17 cellular contexts compared by ENCODE assay signal in genomic region chr17:29714146-29714545, GRCh38.
DNase-seq lines count a peak whose midpoint lies in the region; ATAC-seq and TF ChIP-seq lines count a peak whose summit lies in the region.
"Had no signal": no experiment of that assay in that cellular context is flagged by ENCODE, and none has a peak within 500 bp of the region (broad histone marks: within the 10 kb centered on the region; RNA-seq: fewer than 3 reads in every experiment).

No MANE protein-coding gene starts in this region.

- peak; percentile 51 for ATAC-seq in GM21447 (IDR thresholded peaks at IDR 0.05; ENCODE audit: unreplicated experiment)
- ATAC-seq: sciatic nerve had no signal

- TF ChIP-seq CTCF in GM12865 (IDR thresholded peaks at IDR 0.05; ENCODE audit: insufficient read depth, low read depth, low read length, missing control alignments) (no peak), progenitor cell of endocrine pancreas (IDR thresholded peaks at IDR 0.05; ENCODE audit: unreplicated experiment) (no peak)

- H3K4me1 Mint-ChIP-seq in activated T-helper 1 cell treated with anti-CD3 and anti-CD28 coated beads, Interleukin-12 subunit alpha, Interleukin-12 subunit beta, Interleukin-2, Interleukin-4 antibody, amounts not matched to agents 30 ng/mL and 10 ng/mL and 1 ng/mL, durations not matched to agents 14 hours and 24 hours and 36 hours (ENCODE audit: low read depth), result peaks cover 35% of the 10 kb centered on the region
- H3K4me1 Mint-ChIP-seq in progenitor cell of endocrine pancreas (ENCODE audit: low read depth), result peaks cover 4% of the 10 kb centered on the region

- no peaks in the 10 kb centered on the region for H3K9me3 Mint-ChIP-seq in activated T-helper 1 cell treated with anti-CD3 and anti-CD28 coated beads, Interleukin-12 subunit alpha, Interleukin-12 subunit beta, Interleukin-2, Interleukin-4 antibody, amounts not matched to agents 30 ng/mL and 10 ng/mL and 1 ng/mL, durations not matched to agents 14 hours and 24 hours and 36 hours
- H3K9me3 Mint-ChIP-seq in progenitor cell of endocrine pancreas (ENCODE audit: low read depth), result peaks cover 3% of the 10 kb centered on the region

- intact Hi-C loops in activated T-helper 1 cell treated with anti-CD3 and anti-CD28 coated beads, Interleukin-12 subunit alpha, Interleukin-12 subunit beta, Interleukin-2, Interleukin-4 antibody, amounts not matched to agents 30 ng/mL and 10 ng/mL and 1 ng/mL, durations not matched to agents 14 hours and 24 hours and 36 hours (cut with micrococcal nuclease), result no loop called here

- DNase-seq in GM12865 (ENCODE audit: low read depth) (peak; percentile 57), progenitor cell of endocrine pancreas (ENCODE audit: low spot score, unreplicated experiment) (no peak), NOMO-1 treated with DMSO at 0.1 percent for 48 hours (lab: John Stamatoyannopoulos, UW; ENCODE audit: unreplicated experiment) (no peak), globus pallidus (ENCODE audit: low spot score) (no peak), NCI-H2227 (lab: John Stamatoyannopoulos, UW; ENCODE audit: unreplicated experiment) (no peak)
- DNase-seq in activated T-helper 1 cell treated with anti-CD3 and anti-CD28 coated beads, Interleukin-12 subunit alpha, Interleukin-12 subunit beta, Interleukin-2, Interleukin-4 antibody, amounts not matched to agents 30 ng/mL and 10 ng/mL and 1 ng/mL, durations not matched to agents 14 hours and 24 hours and 36 hours (ENCODE audit: low spot score), result no peak
- DNase-seq: amniotic stem cell; cerebellar nuclear complex; foreskin melanocyte; mammary epithelial cell; NCI-H226; Right ventricle myocardium superior; stimulated activated CD4-positive, alpha-beta T cell treated with anti-CD3 and anti-CD28 coated beads, Interleukin-4, amount 100 ng/mL, for 24 hours; T-helper 2 cell had no signal

- H3K27me3 Mint-ChIP-seq in activated T-helper 1 cell treated with anti-CD3 and anti-CD28 coated beads, Interleukin-12 subunit alpha, Interleukin-12 subunit beta, Interleukin-2, Interleukin-4 antibody, amounts not matched to agents 30 ng/mL and 10 ng/mL and 1 ng/mL, durations not matched to agents 14 hours and 24 hours and 36 hours (ENCODE audit: insufficient read depth), result no peaks in the 10 kb centered on the region
- H3K27me3 Mint-ChIP-seq in progenitor cell of endocrine pancreas, result no peaks in the 10 kb centered on the region

- H3K27ac Mint-ChIP-seq in activated T-helper 1 cell treated with anti-CD3 and anti-CD28 coated beads, Interleukin-12 subunit alpha, Interleukin-12 subunit beta, Interleukin-2, Interleukin-4 antibody, amounts not matched to agents 30 ng/mL and 10 ng/mL and 1 ng/mL, durations not matched to agents 14 hours and 24 hours and 36 hours, result peak overlapping the region; percentile 21
- H3K27ac Mint-ChIP-seq in progenitor cell of endocrine pancreas, result peak overlapping the region; percentile 18

- H3K4me3 Mint-ChIP-seq in activated T-helper 1 cell treated with anti-CD3 and anti-CD28 coated beads, Interleukin-12 subunit alpha, Interleukin-12 subunit beta, Interleukin-2, Interleukin-4 antibody, amounts not matched to agents 30 ng/mL and 10 ng/mL and 1 ng/mL, durations not matched to agents 14 hours and 24 hours and 36 hours, result no peak overlapping the region
- H3K4me3 Mint-ChIP-seq in progenitor cell of endocrine pancreas (ENCODE audit: low read depth), result no peak overlapping the region

- H3K4me3 ChIP-seq in GM12865 (ENCODE audit: low read depth, low read length), result peak overlapping the region; percentile 12; the same call in 1 of the 2 replicates
- H3K4me3 ChIP-seq: BLaER1 had no signal

- H3K36me3 Mint-ChIP-seq in activated T-helper 1 cell treated with anti-CD3 and anti-CD28 coated beads, Interleukin-12 subunit alpha, Interleukin-12 subunit beta, Interleukin-2, Interleukin-4 antibody, amounts not matched to agents 30 ng/mL and 10 ng/mL and 1 ng/mL, durations not matched to agents 14 hours and 24 hours and 36 hours (ENCODE audit: low read depth), result peaks cover 14% of the 10 kb centered on the region
- H3K36me3 Mint-ChIP-seq in progenitor cell of endocrine pancreas (ENCODE audit: insufficient read depth), result no peaks in the 10 kb centered on the region
